Comparison of ENCODE assay signal across 8 cellular contexts in the genomic region with DNA sequence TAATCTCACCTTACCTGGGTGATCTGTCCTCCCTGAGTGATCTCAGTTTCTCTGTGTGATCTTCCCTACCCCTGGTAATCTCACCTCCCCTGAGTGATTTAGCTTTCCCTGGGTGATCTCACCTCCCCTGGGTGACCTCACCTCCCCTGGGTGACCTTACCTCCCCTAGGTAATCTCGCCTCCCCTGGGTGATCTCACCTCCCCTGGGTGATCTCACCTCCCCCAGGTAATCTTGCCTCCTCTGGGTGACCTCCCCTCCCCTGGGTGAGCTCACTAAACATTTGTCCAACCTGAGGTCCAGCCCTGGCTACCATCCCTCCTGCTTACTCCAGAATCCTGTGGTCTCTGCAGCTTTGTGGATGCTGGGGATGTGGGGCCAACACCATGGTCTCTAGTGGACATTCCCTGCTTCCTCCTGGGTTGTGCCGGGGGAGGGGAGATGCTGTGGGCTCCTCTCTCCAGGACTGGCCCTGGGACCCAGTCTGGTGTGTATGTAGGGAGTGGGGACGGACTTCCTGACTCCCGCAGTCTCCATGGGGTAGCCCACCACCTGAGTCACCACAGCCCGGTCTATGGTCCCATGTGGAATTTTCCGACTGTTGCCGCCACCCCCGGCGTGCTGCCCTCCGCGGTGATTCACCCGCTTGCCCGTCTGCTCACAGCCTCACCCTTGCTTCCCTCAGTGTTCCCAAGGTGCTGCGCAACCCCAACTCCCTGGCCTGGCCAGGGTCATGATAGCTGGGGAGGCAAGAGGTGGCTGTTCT. TPM values are rescaled to one million over a fixed set of nuclear protein-coding genes. Genes with fewer than 3 reads are reported as not detected.
DNase-seq lines count a peak whose midpoint lies in the region; ATAC-seq and TF ChIP-seq lines count a peak whose summit lies in the region.
"Had no signal": no experiment of that assay in that cellular context is flagged by ENCODE, and none has a peak within 500 bp of the region (broad histone marks: within the 10 kb centered on the region; RNA-seq: fewer than 3 reads in every experiment).

No MANE protein-coding gene starts in this region.

- H3K4me1 ChIP-seq in SJSA1 (replicated peaks) (peaks cover 18% of the 10 kb centered on the region), right cardiac atrium (ENCODE audit: control insufficient read depth, insufficient read depth, low read length) (peaks cover 8% of the 10 kb centered on the region), thyroid gland (peaks cover 15 to 29% of the 10 kb centered on the region in 2 donors)

- no peak overlapping the region for H3K4me3 ChIP-seq in SJSA1
- no peak overlapping the region for H3K4me3 ChIP-seq in right cardiac atrium (ENCODE audit: low read length)
- H3K4me3 ChIP-seq in thyroid gland (replicated peaks in 1 of 3): no peak overlapping the region

- H3K27ac ChIP-seq in SJSA1: peak overlapping the region; percentile 79
- H3K27ac ChIP-seq in right cardiac atrium (ENCODE audit: low read length): no peak overlapping the region
- H3K27ac ChIP-seq in thyroid gland: peak overlapping the region in 2 of 3 donors; percentile 58 to 68

- no peak for TF ChIP-seq POLR2A in thyroid gland (IDR thresholded peaks at IDR 0.05)

- ATAC-seq in right cardiac atrium (peak in 1 of 2 donors; percentile 4), GM21619 (IDR thresholded peaks at IDR 0.05; ENCODE audit: unreplicated experiment) (no peak), HG02610 (IDR thresholded peaks at IDR 0.05; ENCODE audit: unreplicated experiment) (no peak)

- no peaks in the 10 kb centered on the region for H3K9me3 ChIP-seq in SJSA1 (replicated peaks)
- H3K9me3 ChIP-seq in right cardiac atrium (ENCODE audit: control insufficient read depth, low read length): no peaks in the 10 kb centered on the region
- H3K9me3 ChIP-seq in thyroid gland: no peaks in the 10 kb centered on the region

- H3K27me3 ChIP-seq in SJSA1 (replicated peaks): 0 out of 2 replicates have a peak, but pooled peaks cover 4% of the 10 kb centered on the region
- no peaks in the 10 kb centered on the region for H3K27me3 ChIP-seq in right cardiac atrium (ENCODE audit: control insufficient read depth, insufficient read depth)
- H3K27me3 ChIP-seq in thyroid gland: no peaks in the 10 kb centered on the region

- DNase-seq in SJSA1 (ENCODE audit: low read depth in 1 of 2, low spot score in 2 of 2) (peak in 1 of 2 experiments; percentile 67), right cardiac atrium (peak in 2 of 3 donors; percentile 10 to 55), thyroid gland (no peak), T-helper 9 cell (no peak)
- DNase-seq: activated T-cell treated with anti-CD3 and anti-CD28 coated beads, Interleukin-2, amount 50 U/mL, for 48 hours had no signal

- intact Hi-C loops in right cardiac atrium (cut with DNase I) (no loop called here), thyroid gland (cut with DNase I) (no loop called here)

- 84% methylated on average over 14 of the region's 14 CpGs for WGBS in right cardiac atrium
- 94% methylated on average over 13 to 14 of the region's 14 CpGs for WGBS in thyroid gland, 2 donors

- H3K36me3 ChIP-seq in SJSA1 (no peaks in the 10 kb centered on the region), thyroid gland (no peaks in the 10 kb centered on the region)

- no peak for TF ChIP-seq CTCF in thyroid gland (IDR thresholded peaks at IDR 0.05)

RNA-seq across cellular contexts. Expression of a gene that starts 9.9 kb away (rescaled TPM):
- total RNA-seq in SJSA1 (2014; rRNA removed; shearing (Covaris generic)): 0.50 and 3.4 TPM in 2 replicates
- total RNA-seq in right cardiac atrium: 10 to 100 TPM in 3 of 4 donors, 1 to 10 TPM in 1; 7.6 to 18.3 (median 14.8) TPM
- polyA plus RNA-seq in right cardiac atrium: 11.7 TPM
- 10 to 100 TPM in 2 of 4 donors, 1 to 10 TPM in 2; 6.7 to 26.1 (median 10.5) TPM for total RNA-seq in thyroid gland
- total RNA-seq: SK-MEL-5 had no signal

RNA-seq across cellular contexts. Expression of a gene that starts 24.0 kb away (rescaled TPM):
- total RNA-seq in SJSA1 (2014; rRNA removed; shearing (Covaris generic)): not detected in 2 replicates
- total RNA-seq in right cardiac atrium (not detected), thyroid gland (not detected)
- polyA plus RNA-seq in right cardiac atrium: not detected
- total RNA-seq: SK-MEL-5 had no signal

RNA-seq across cellular contexts. Expression of a gene that starts 28.0 kb away (rescaled TPM):
- total RNA-seq in SJSA1 (2014; rRNA removed; shearing (Covaris generic)): 0.06 TPM in 1 of 2 replicates, not detected in the other
- total RNA-seq in right cardiac atrium: not detected
- polyA plus RNA-seq in right cardiac atrium: not detected
- not detected for total RNA-seq in thyroid gland
- total RNA-seq: SK-MEL-5 had no signal

RNA-seq across cellular contexts. Expression of a gene that starts 28.9 kb away (rescaled TPM):
- total RNA-seq in SJSA1 (2014; rRNA removed; shearing (Covaris generic)): not detected in 2 replicates
- total RNA-seq in right cardiac atrium (under 1 TPM; 0.11 to 0.82 (median 0.24) TPM), thyroid gland (not detected)
- 0.81 TPM for polyA plus RNA-seq in right cardiac atrium
- total RNA-seq: SK-MEL-5 had no signal

RNA-seq across cellular contexts. Expression of a gene that starts 56.7 kb away (rescaled TPM):
- 7.5 and 8.0 TPM in 2 replicates for total RNA-seq in SJSA1 (2014; rRNA removed; shearing (Covaris generic))
- 10 to 100 TPM in 3 of 4 donors, 1 to 10 TPM in 1; 9.0 to 58.7 (median 34.1) TPM for total RNA-seq in right cardiac atrium
- 63.1 TPM for polyA plus RNA-seq in right cardiac atrium
- total RNA-seq in thyroid gland: 1 to 10 TPM in 3 of 4 donors, not detected in 1; 1.7 to 4.1 (median 2.6) TPM
- total RNA-seq: SK-MEL-5 had no signal

Comparison
In these comparisons a context has a peak if more than half of its experiments do, and no peak if none do; other contexts are left out.
1. DNase-seq: peak in right cardiac atrium (2 of 3); none in thyroid gland (0 of 2) and T-helper 9 cell (single experiment).